In genomic region chr11:3422380-3423137, GRCh38 we compare ENCODE assay signal across 8 cellular contexts. TPM values are rescaled to one million over a fixed set of nuclear protein-coding genes. Genes with fewer than 3 reads are reported as not detected.
A peak's percentile ranks its signal among the peaks of the same experiment; 100 is the strongest.
DNase-seq lines count a peak whose midpoint lies in the region; ATAC-seq and TF ChIP-seq lines count a peak whose summit lies in the region.
"Not testable (repeated sequence)": the region's sequence is repeated elsewhere in the genome, so short reads cannot be mapped to it uniquely, and the experiment has no call there.

No MANE protein-coding gene starts in this region.

- H3K4me1 ChIP-seq in upper lobe of left lung = not testable (repeated sequence)

- H3K4me3 ChIP-seq in GM12875 (ENCODE audit: low read depth, low read length) (peak overlapping the region; percentile 67), upper lobe of left lung (peak overlapping the region; percentile 46 to 78 (median 70))

- peak; percentile 87 for ATAC-seq in HG02884 (IDR thresholded peaks at IDR 0.05; ENCODE audit: unreplicated experiment)
- ATAC-seq in left cardiac atrium = peak; percentile 100
- peak; percentile 100 for ATAC-seq in upper lobe of left lung (ENCODE audit: low FRiP score in 2 of 2)

- H3K9me3 ChIP-seq in upper lobe of left lung = not testable (repeated sequence)

- not testable (repeated sequence) for H3K27me3 ChIP-seq in upper lobe of left lung

- WGBS in upper lobe of left lung, 2 donors = 0 to 1% methylated on average over 14 to 27 of the region's 66 CpGs

- intact Hi-C loops in left cardiac atrium (cut with DNase I) = not testable (repeated sequence)
- intact Hi-C loops in posterior vena cava (cut with DNase I) = loop anchor here in 1 of 2 donors (5.0 kb wide), 1 partner anchor 340 kb away; no protein-coding TSS in a partner anchor

- not testable (repeated sequence) for H3K36me3 ChIP-seq in upper lobe of left lung

- TF ChIP-seq EP300 in upper lobe of left lung (IDR thresholded peaks at IDR 0.05) = not testable (repeated sequence)

- DNase-seq in NCI-H146 treated with DMSO at 0.1 percent for 48 hours (lab: John Stamatoyannopoulos, UW; ENCODE audit: unreplicated experiment) = peak; percentile 96
- DNase-seq in T-helper 1 cell = peak; percentile 90 to 97 (median 95)
- peak; percentile 96 for DNase-seq in amniotic stem cell (lab: John Stamatoyannopoulos, UW)
- DNase-seq in left cardiac atrium = peak; percentile 99
- peak; percentile 100 for DNase-seq in posterior vena cava (ENCODE audit: low spot score)
- peak; percentile 99 to 100 for DNase-seq in upper lobe of left lung

- peak overlapping the region; percentile 67 to 89 (median 85) for H3K27ac ChIP-seq in upper lobe of left lung

- not testable (repeated sequence) for TF ChIP-seq CTCF in GM12875 (IDR thresholded peaks at IDR 0.05; ENCODE audit: borderline replicate concordance, insufficient read depth, low read depth, low read length); upper lobe of left lung (IDR thresholded peaks at IDR 0.05)

- not testable (repeated sequence) for TF ChIP-seq POLR2A in upper lobe of left lung (IDR thresholded peaks at IDR 0.05)

RNA-seq across cellular contexts. Expression of gene ZNF195, which starts 43.6 kb away (rescaled TPM):
- total RNA-seq in left cardiac atrium (10 to 100 TPM; 10.8 to 13.2 TPM), posterior vena cava (10 to 100 TPM; 12.0 to 13.0 TPM), upper lobe of left lung (10 to 100 TPM; 15.7 to 24.1 (median 18.7) TPM)

Comparison
In these comparisons a context has a peak if more than half of its experiments do, and no peak if none do; other contexts are left out.
1. Peak in every context shown above with its lines: DNase-seq, ATAC-seq, H3K4me3 ChIP-seq and H3K27ac ChIP-seq.